In genomic region chr5:175658299-175659145, GRCh38 we compare ENCODE assay signal across 9 cellular contexts. TPM values are rescaled to one million over a fixed set of nuclear protein-coding genes. Genes with fewer than 3 reads are reported as not detected.
DNase-seq lines count a peak whose midpoint lies in the region; ATAC-seq, FAIRE-seq and TF ChIP-seq lines count a peak whose summit lies in the region.
"Had no signal": no experiment of that assay in that cellular context is flagged by ENCODE, and none has a peak within 500 bp of the region (broad histone marks: within the 10 kb centered on the region; RNA-seq: fewer than 3 reads in every experiment).

No MANE protein-coding gene starts in this region.

- no peak for TF ChIP-seq CTCF in breast epithelium (IDR thresholded peaks at IDR 0.05)
- TF ChIP-seq CTCF in MCF 10A (IDR thresholded peaks at IDR 0.05; ENCODE audit: unreplicated experiment), result no peak
- no peak for TF ChIP-seq CTCF in body of pancreas (IDR thresholded peaks at IDR 0.05)

- no peaks in the 10 kb centered on the region for H3K9me3 ChIP-seq in breast epithelium
- no peaks in the 10 kb centered on the region for H3K9me3 ChIP-seq in body of pancreas

- no peaks in the 10 kb centered on the region for H3K9me3 Mint-ChIP-seq in MCF 10A (ENCODE audit: unreplicated experiment)
- peaks cover 0 to 4% (median 0%) of the 10 kb centered on the region in 7 donors for H3K9me3 Mint-ChIP-seq in naive B cell

- TF ChIP-seq POLR2A in breast epithelium (IDR thresholded peaks at IDR 0.05) (no peak), body of pancreas (IDR thresholded peaks at IDR 0.05) (no peak)

- H3K4me3 ChIP-seq in breast epithelium (peak overlapping the region; percentile 48 to 66 (median 54)), urinary bladder (ENCODE audit: low read depth, low read length) (peak overlapping the region; percentile 57), body of pancreas (peak overlapping the region in 1 of 2 donors; percentile 15)

- intact Hi-C loops in breast epithelium (cut with DNase I; ENCODE audit: low total_unique reads), result no loop called here
- intact Hi-C loops in MCF 10A (cut with micrococcal nuclease), result no loop called here
- intact Hi-C loops in body of pancreas (cut with DNase I), result no loop called here

- no peak for ATAC-seq in naive B cell (ENCODE audit: low read depth in 2 of 2)
- ATAC-seq in body of pancreas, result no peak

- POLR2A ChIA-PET in MCF 10A (lab: Yijun Ruan, JAX), result no interaction called here

- no peaks in the 10 kb centered on the region for H3K36me3 ChIP-seq in breast epithelium
- H3K36me3 ChIP-seq in urinary bladder (ENCODE audit: insufficient read depth), result no peaks in the 10 kb centered on the region
- no peaks in the 10 kb centered on the region for H3K36me3 ChIP-seq in body of pancreas (replicated peaks in 1 of 2; ENCODE audit: insufficient read depth in 1 of 2, low read depth in 2 of 2)

- CTCF ChIA-PET in MCF 10A (lab: Yijun Ruan, JAX), result interaction anchor here (0.6 kb wide), 1 partner anchor 1560 kb away, joined by 3 read pairs; no protein-coding TSS in a partner anchor

- H3K4me3 Mint-ChIP-seq in MCF 10A (ENCODE audit: unreplicated experiment) (no peak overlapping the region), naive B cell (peak overlapping the region; percentile 44 to 90 (median 68))

- peak overlapping the region in 1 of 2 donors; percentile 52 for H3K27ac ChIP-seq in breast epithelium
- peak overlapping the region; percentile 60 for H3K27ac ChIP-seq in cingulate gyrus (ENCODE audit: low read depth, low read length)
- peak overlapping the region; percentile 43 for H3K27ac ChIP-seq in urinary bladder (ENCODE audit: low read depth)
- no peak overlapping the region for H3K27ac ChIP-seq in body of pancreas

- H3K27me3 ChIP-seq in breast epithelium (peaks cover 2 to 29% of the 10 kb centered on the region in 2 donors), body of pancreas (peaks cover 0 to 12% of the 10 kb centered on the region in 2 donors)

- H3K36me3 Mint-ChIP-seq in MCF 10A (ENCODE audit: insufficient read depth, unreplicated experiment) (no peaks in the 10 kb centered on the region), naive B cell (peaks cover 0 to 15% of the 10 kb centered on the region in 2 donors)

- FAIRE-seq in HTR-8/SVneo (lab: Jason Lieb, UNC), result no peak
- FAIRE-seq: D721Med had no signal

- DNase-seq in breast epithelium (ENCODE audit: low spot score in 2 of 2) (no peak), MCF 10A (ENCODE audit: unreplicated experiment) (no peak), naive B cell (no peak), HuH-7 (ENCODE audit: low spot score) (no peak), HTR-8/SVneo (ENCODE audit: insufficient read length, low spot score) (no peak), body of pancreas (no peak)

- peaks cover 61% of the 10 kb centered on the region for H3K27me3 Mint-ChIP-seq in MCF 10A (ENCODE audit: insufficient read depth, unreplicated experiment)
- peaks cover 40 to 65% (median 41%) of the 10 kb centered on the region in 3 donors for H3K27me3 Mint-ChIP-seq in naive B cell

- H3K4me1 Mint-ChIP-seq in MCF 10A (ENCODE audit: insufficient read depth, unreplicated experiment) (no peaks in the 10 kb centered on the region), naive B cell (peaks cover 6 to 13% (median 7%) of the 10 kb centered on the region in 3 donors)

- WGBS in urinary bladder, result 11% methylated on average over 41 of the region's 41 CpGs
- 29 to 51% methylated on average over 12 to 41 of the region's 41 CpGs for WGBS in body of pancreas, 2 donors

- no TSS peak for BruUV-seq in MCF 10A (replicated peaks; lab: Mats Ljungman, UMichigan)

- H3K27ac Mint-ChIP-seq in MCF 10A (ENCODE audit: low read depth, unreplicated experiment) (no peak overlapping the region), naive B cell (peak overlapping the region in 1 of 6 donors; percentile 23)

- no peaks in the 10 kb centered on the region for H3K4me1 ChIP-seq in breast epithelium
- no peaks in the 10 kb centered on the region for H3K4me1 ChIP-seq in urinary bladder (ENCODE audit: insufficient read depth)
- peaks cover 12% of the 10 kb centered on the region for H3K4me1 ChIP-seq in body of pancreas

RNA-seq across cellular contexts. Expression of gene HRH2, which starts 0.7 kb away (rescaled TPM):
- 1 to 10 TPM in 2 of 3 donors, under 1 TPM in 1; 0.73 to 5.0 (median 2.0) TPM for total RNA-seq in breast epithelium
- total RNA-seq in MCF 10A (2022), result not detected in 2 replicates
- not detected for polyA plus RNA-seq in naive B cell (ENCODE audit: low read depth in 6 of 6)
- 1.4 TPM for total RNA-seq in urinary bladder
- 6.2 TPM for polyA plus RNA-seq in urinary bladder
- under 1 TPM in 1 of 2 donors, not detected in 1; 0.78 TPM for total RNA-seq in body of pancreas

Comparison
In these comparisons a context has a peak if more than half of its experiments do, and no peak if none do; other contexts are left out.
1. H3K27ac ChIP-seq: peak in cingulate gyrus (single experiment) and urinary bladder (single experiment); none in body of pancreas (0 of 4).